Comparison of ENCODE assay signal across 8 cellular contexts in genomic region chr11:18853086-18853720, GRCh38.
DNase-seq lines count a peak whose midpoint lies in the region; ATAC-seq and TF ChIP-seq lines count a peak whose summit lies in the region.

No MANE protein-coding gene starts in this region.

- H3K9ac ChIP-seq in fibroblast of lung (ENCODE audit: insufficient read depth, low read length): no peak overlapping the region

- H3K4me2 ChIP-seq in fibroblast of lung (ENCODE audit: extremely low read depth, insufficient read depth, low read length): no peak overlapping the region

- peaks cover 0 to 20% (median 7%) of the 10 kb centered on the region in 11 donors for H3K9me3 ChIP-seq in heart right ventricle
- H3K9me3 ChIP-seq in fibroblast of lung (ENCODE audit: control insufficient read depth, insufficient read depth, low read depth, low read length): no peaks in the 10 kb centered on the region

- TF ChIP-seq CTCF in heart right ventricle (IDR thresholded peaks at IDR 0.05) (peak in 5 of 9 donors; percentile 11 to 34 (median 24)), fibroblast of lung (conservative IDR thresholded peaks at IDR 0.05 in 1 of 2, IDR thresholded peaks at IDR 0.05 in 1 of 2; ENCODE audit: low read depth in 1 of 2, low read length in 2 of 2) (peak; percentile 19 to 45), type B pancreatic cell (conservative IDR thresholded peaks at IDR 0.05) (peak; percentile 72)

- no peak overlapping the region for H3K4me3 Mint-ChIP-seq in type B pancreatic cell

- 34 to 37% methylated on average over 5 of the region's 5 CpGs for WGBS in heart right ventricle, 2 donors

- H3K9me3 Mint-ChIP-seq in type B pancreatic cell: peaks cover 4% of the 10 kb centered on the region

- DNase-seq in heart right ventricle: no peak
- DNase-seq in Right ventricle myocardium inferior (ENCODE audit: missing footprints): no peak
- peak; percentile 26 for DNase-seq in NCI-H748 treated with DMSO at 0.1 percent for 48 hours (lab: John Stamatoyannopoulos, UW)
- peak; percentile 23 to 32 for DNase-seq in fibroblast of lung (ENCODE audit: low read depth in 2 of 2)
- DNase-seq in type B pancreatic cell (ENCODE audit: extremely low spot score, unreplicated experiment): no peak
- DNase-seq in T1000 (lab: John Stamatoyannopoulos, UW): no peak
- no peak for DNase-seq in activated T-cell treated with anti-CD3 and anti-CD28 coated beads, Interleukin-2, amount 50 U/mL, for 48 hours

- H3K4me3 ChIP-seq in heart right ventricle (no peak overlapping the region), fibroblast of lung (replicated peaks in 1 of 4; ENCODE audit: control extremely low read depth in 1 of 4, insufficient read depth in 1 of 4, low read depth in 3 of 4, low read length in 4 of 4) (no peak overlapping the region)

- H3K27me3 Mint-ChIP-seq in type B pancreatic cell: peaks cover 39% of the 10 kb centered on the region

- no peaks in the 10 kb centered on the region for H3K4me1 Mint-ChIP-seq in type B pancreatic cell (ENCODE audit: unreplicated experiment)

- H3K79me2 ChIP-seq in fibroblast of lung (ENCODE audit: control insufficient read depth, insufficient read depth, low read length): no peaks in the 10 kb centered on the region

- ATAC-seq in heart right ventricle (no peak), Right ventricle myocardium inferior (no peak), HG02798 (IDR thresholded peaks at IDR 0.05; ENCODE audit: poor library complexity, unreplicated experiment) (peak; percentile 90)

- no peaks in the 10 kb centered on the region for H3K36me3 Mint-ChIP-seq in type B pancreatic cell

- H3K27ac ChIP-seq in heart right ventricle: no peak overlapping the region
- H3K27ac ChIP-seq in fibroblast of lung (ENCODE audit: insufficient read depth, low read length): no peak overlapping the region

- no peaks in the 10 kb centered on the region for H4K20me1 ChIP-seq in fibroblast of lung (ENCODE audit: control insufficient read depth, extremely low read depth, insufficient read depth, low read length)

- intact Hi-C loops in heart right ventricle (cut with DNase I) (no loop called here), Right ventricle myocardium inferior (cut with DNase I) (no loop called here)

- H3K4me1 ChIP-seq in heart right ventricle (no peaks in the 10 kb centered on the region), fibroblast of lung (ENCODE audit: control insufficient read depth, extremely low read depth, insufficient read depth, low read length) (no peaks in the 10 kb centered on the region)

- H2AFZ ChIP-seq in fibroblast of lung (ENCODE audit: low read length): no peak overlapping the region

- H3K27me3 ChIP-seq in heart right ventricle (peaks cover 0 to 12% (median 0%) of the 10 kb centered on the region in 7 donors), fibroblast of lung (ENCODE audit: control insufficient read depth, insufficient read depth, low read length) (no peaks in the 10 kb centered on the region)

- H3K36me3 ChIP-seq in heart right ventricle: no peaks in the 10 kb centered on the region
- H3K36me3 ChIP-seq in fibroblast of lung (ENCODE audit: control insufficient read depth, insufficient read depth, low read length): no peaks in the 10 kb centered on the region

- no peak overlapping the region for H3K27ac Mint-ChIP-seq in type B pancreatic cell

Comparison
In these comparisons a context has a peak if more than half of its experiments do, and no peak if none do; other contexts are left out.
1. DNase-seq: peak in NCI-H748 treated with DMSO at 0.1 percent for 48 hours (single experiment) and fibroblast of lung (2 of 2); none in heart right ventricle (0 of 2), Right ventricle myocardium inferior (single experiment), type B pancreatic cell (single experiment), T1000 (single experiment) and activated T-cell treated with anti-CD3 and anti-CD28 coated beads, Interleukin-2, amount 50 U/mL, for 48 hours (0 of 2).
2. Peak in every context shown above with its lines, with median percentiles within 50 percentile points of each other: CTCF ChIP-seq.